ENCODE assay signal across 23 cellular contexts in the genomic region with DNA sequence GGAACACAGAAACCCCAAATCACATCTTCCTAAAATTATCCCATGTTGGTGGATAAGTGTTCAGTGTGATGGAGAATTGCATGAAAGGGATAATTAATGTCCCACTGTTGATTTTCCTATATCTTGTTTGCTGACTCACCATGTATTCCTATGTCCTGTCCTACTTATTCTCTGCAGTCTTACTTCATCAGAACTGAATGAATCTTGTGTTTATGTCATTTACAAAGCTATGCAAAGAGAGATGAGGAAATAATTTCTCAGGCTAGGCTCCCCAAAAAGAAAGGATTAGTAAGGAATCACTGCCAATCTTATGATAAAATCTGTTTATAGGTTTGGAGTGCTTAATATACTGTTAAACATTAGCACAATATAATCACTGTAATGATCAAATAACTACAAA.
"Had no signal": no experiment of that assay in that cellular context is flagged by ENCODE, and none has a peak within 500 bp of the region (broad histone marks: within the 10 kb centered on the region; RNA-seq: fewer than 3 reads in every experiment).

No MANE protein-coding gene starts in this region.

- H3K27me3 ChIP-seq: body of pancreas, cardiac muscle cell, gastrocnemius medialis, right lobe of liver, stomach, suprapubic skin, uterus had no signal

- H3K4me2 ChIP-seq: smooth muscle cell had no signal

- H3K4me1 ChIP-seq: uterus had no signal

- H3K27ac ChIP-seq: body of pancreas, cardiac muscle cell, right lobe of liver, stomach, suprapubic skin, uterus had no signal

- H3K36me3 ChIP-seq: cardiac muscle cell, gastrocnemius medialis, right lobe of liver, stomach, suprapubic skin, uterus had no signal

- ATAC-seq: activated CD4-positive, CD25-positive, alpha-beta regulatory T cell treated with anti-CD3 and anti-CD28 coated beads, Interleukin-2, amount 50 U/mL, for 24 hours; body of pancreas; gastrocnemius medialis; left cardiac atrium; mucosa of descending colon; right lobe of liver; stimulated activated memory B cell treated with anti-CD40 and anti-IgM and Interleukin-4, amounts not matched to agents 10 μg/mL and 1 μg/mL and 100 μg/mL, for 72 hours had no signal

- H3K4me3 ChIP-seq: body of pancreas, cardiac muscle cell, gastrocnemius medialis, mucosa of descending colon, right lobe of liver, smooth muscle cell, stomach, suprapubic skin, uterus had no signal

- H3K9me3 ChIP-seq: body of pancreas, gastrocnemius medialis, mucosa of descending colon, right lobe of liver, stomach, suprapubic skin, uterus had no signal

- DNase-seq: activated CD4-positive, alpha-beta memory T cell treated with anti-CD3 and anti-CD28 coated beads, Interleukin-2, amount 10 ng/mL, durations not matched to agents 7 days and 5 days; activated CD4-positive, alpha-beta T cell treated with anti-CD3 and anti-CD28 coated beads, Interleukin-2, amount 10 ng/mL, durations not matched to agents 24 days and 14 days; activated effector memory CD4-positive, alpha-beta T cell treated with anti-CD3 and anti-CD28 coated beads, Interleukin-2, amount 50 U/mL, for 16 hours; activated naive CD4-positive, alpha-beta T cell treated with anti-CD3 and anti-CD28 coated beads, Interleukin-2, amount 10 ng/mL, durations not matched to agents 7 days and 5 days; anterior cingulate cortex; body of pancreas; gastrocnemius medialis; head of caudate nucleus; islet precursor cell; left cardiac atrium; mesendoderm; mucosa of descending colon; occipital lobe; right lobe of liver; stimulated activated CD4-positive, alpha-beta T cell treated with anti-CD3 and anti-CD28 coated beads, Interleukin-15, amount 100 ng/mL, for 24 hours; stomach; trophoblast cell; uterus had no signal
